8 cellular contexts compared by ENCODE assay signal in genomic region chr3:55485208-55485791, GRCh38. TPM values are rescaled to one million over a fixed set of nuclear protein-coding genes. Genes with fewer than 3 reads are reported as not detected.
DNase-seq lines count a peak whose midpoint lies in the region; ATAC-seq and TF ChIP-seq lines count a peak whose summit lies in the region.

No MANE protein-coding gene starts in this region.

- DNase-seq in H9: peak; percentile 88
- DNase-seq in MV-4-11 (lab: John Stamatoyannopoulos, UW): peak; percentile 14
- DNase-seq in activated CD4-positive, alpha-beta T cell treated with anti-CD3 and anti-CD28 coated beads, Interleukin-2, amount 50 U/mL, for 48 hours: peak; percentile 45 to 53
- DNase-seq in fibroblast of pulmonary artery (ENCODE audit: low read depth): peak; percentile 89
- peak; percentile 75 to 92 for DNase-seq in upper lobe of left lung
- DNase-seq in CD8-positive, alpha-beta memory T cell: no peak

- H3K18ac ChIP-seq in H9 (ENCODE audit: insufficient read length, low read depth, low read length): no peak overlapping the region

- POLR2A ChIA-PET in CD8-positive, alpha-beta memory T cell (lab: Charles Lee): no interaction called here

- H3K4me3 ChIP-seq in fibroblast of pulmonary artery (replicated peaks; ENCODE audit: low read depth, low read length) (peak overlapping the region; percentile 88), upper lobe of left lung (peak overlapping the region in 3 of 4 donors; percentile 59 to 85 (median 75))
- no peak overlapping the region for H3K4me3 ChIP-seq in CD8-positive, alpha-beta memory T cell (ENCODE audit: low read length)

- H2BK120ac ChIP-seq in H9 (ENCODE audit: low read depth, low read length, poor library complexity, severe bottlenecking): no peak overlapping the region

- H4K5ac ChIP-seq in H9 (ENCODE audit: insufficient read length, low read depth, low read length): no peak overlapping the region

- H3K4ac ChIP-seq in H9 (ENCODE audit: low read depth, low read length): no peak overlapping the region

- H3K9me3 Mint-ChIP-seq in H9 (peaks cover 0 to 5% of the 10 kb centered on the region in 2 experiments; a peak in 3 of 5 replicates), nephron (no peaks in the 10 kb centered on the region)
- peaks cover 0 to 18% (median 8%) of the 10 kb centered on the region in 5 donors for H3K9me3 Mint-ChIP-seq in CD8-positive, alpha-beta memory T cell

- H3K4me1 ChIP-seq in H9 (ENCODE audit: insufficient read depth, low read length) (peaks cover 2% of the 10 kb centered on the region; the same call in 1 of the 2 replicates), upper lobe of left lung (peaks cover 19 to 71% (median 37%) of the 10 kb centered on the region in 4 donors)
- no peaks in the 10 kb centered on the region for H3K4me1 ChIP-seq in CD8-positive, alpha-beta memory T cell (ENCODE audit: insufficient read depth, low read length)

- H3K9ac ChIP-seq in H9 (ENCODE audit: extremely low read depth, insufficient read length, low read length): no peak overlapping the region

- CTCF ChIA-PET in CD8-positive, alpha-beta memory T cell (lab: Charles Lee): no interaction called here

- H3K27ac Mint-ChIP-seq in H9 (peak overlapping the region in 1 of 3 experiments; percentile 3; a peak in 2 of 7 replicates), nephron (peak overlapping the region; percentile 91 to 98 (median 94))
- no peak overlapping the region for H3K27ac Mint-ChIP-seq in CD8-positive, alpha-beta memory T cell

- H2BK20ac ChIP-seq in H9 (ENCODE audit: low read depth, low read length, poor library complexity, severe bottlenecking): no peak overlapping the region

- H2AK5ac ChIP-seq in H9 (ENCODE audit: insufficient read length, low read length): no peak overlapping the region

- H2BK12ac ChIP-seq in H9 (ENCODE audit: insufficient read length, low read depth, low read length): no peak overlapping the region

- ATAC-seq in upper lobe of left lung (ENCODE audit: low FRiP score in 2 of 2): peak; percentile 85 to 87

- H3K79me1 ChIP-seq in H9 (ENCODE audit: insufficient read depth, low read depth, low read length, poor library complexity, severe bottlenecking): no peaks in the 10 kb centered on the region

- no peaks in the 10 kb centered on the region for H3K79me2 ChIP-seq in H9 (ENCODE audit: insufficient read depth, low read length)

- H3K23me2 ChIP-seq in H9 (ENCODE audit: insufficient read length, low read depth, low read length, poor library complexity, severe bottlenecking): peaks cover 78% of the 10 kb centered on the region

- H4K20me1 ChIP-seq in H9 (ENCODE audit: control insufficient read depth, insufficient read depth, insufficient read length): no peaks in the 10 kb centered on the region

- no peak overlapping the region for H3K23ac ChIP-seq in H9 (ENCODE audit: insufficient read length, low read depth, low read length)

- peaks cover 53% of the 10 kb centered on the region; the same call in 1 of the 2 replicates for H3K27me3 ChIP-seq in H9 (ENCODE audit: insufficient read depth, low read length)
- H3K27me3 ChIP-seq in upper lobe of left lung: peaks cover 0 to 16% (median 3%) of the 10 kb centered on the region in 4 donors
- H3K27me3 ChIP-seq in CD8-positive, alpha-beta memory T cell (ENCODE audit: insufficient read depth, low read length, poor library complexity, severe bottlenecking): no peaks in the 10 kb centered on the region

- H3K56ac ChIP-seq in H9 (ENCODE audit: insufficient read length, low read depth, low read length): no peak overlapping the region

- TF ChIP-seq POLR2A in upper lobe of left lung (IDR thresholded peaks at IDR 0.05): no peak

- H3K27ac ChIP-seq in H9 (ENCODE audit: insufficient read length, low read depth, low read length): no peak overlapping the region
- peak overlapping the region; percentile 65 to 82 (median 78) for H3K27ac ChIP-seq in upper lobe of left lung
- H3K27ac ChIP-seq in CD8-positive, alpha-beta memory T cell (ENCODE audit: low read depth, low read length): no peak overlapping the region

- H3K36me3 Mint-ChIP-seq in H9 (ENCODE audit: insufficient read depth in 1 of 3, low read depth in 3 of 3) (peaks cover 0 to 4% (median 0%) of the 10 kb centered on the region in 3 experiments; a peak in 1 of 7 replicates), nephron (ENCODE audit: low read depth) (peaks cover 3% of the 10 kb centered on the region)
- H3K36me3 Mint-ChIP-seq in CD8-positive, alpha-beta memory T cell: peaks cover 0 to 5% (median 0%) of the 10 kb centered on the region in 3 donors

- no peaks in the 10 kb centered on the region for H3K36me3 ChIP-seq in upper lobe of left lung
- H3K36me3 ChIP-seq in CD8-positive, alpha-beta memory T cell (ENCODE audit: insufficient read depth, low read length): no peaks in the 10 kb centered on the region

- no peak overlapping the region for H3T11ph ChIP-seq in H9 (ENCODE audit: low read length)

- TF ChIP-seq CTCF in GM12874 (IDR thresholded peaks at IDR 0.05; ENCODE audit: insufficient read depth, low read depth, low read length) (peak; percentile 74), H9 (conservative IDR thresholded peaks at IDR 0.05) (peak; percentile 91), fibroblast of pulmonary artery (IDR thresholded peaks at IDR 0.05; ENCODE audit: low read length, missing control alignments) (peak; percentile 52), nephron (IDR thresholded peaks at IDR 0.05; ENCODE audit: unreplicated experiment in 3 of 3) (peak; percentile 82 to 92 (median 91)), upper lobe of left lung (IDR thresholded peaks at IDR 0.05) (peak; percentile 37 to 88 (median 59))

- no peak overlapping the region for H2BK15ac ChIP-seq in H9 (ENCODE audit: low read depth, low read length)

- H3K27me3 Mint-ChIP-seq in H9 (ENCODE audit: low read depth): peaks cover 97% of the 10 kb centered on the region
- H3K27me3 Mint-ChIP-seq in nephron (ENCODE audit: low read depth): peaks cover 55% of the 10 kb centered on the region
- H3K27me3 Mint-ChIP-seq in CD8-positive, alpha-beta memory T cell: peaks cover 58 to 76% of the 10 kb centered on the region in 2 donors

- WGBS in H9 (ENCODE audit: extremely low coverage, insufficient read length, low lambda C conversion rate): no CpG with 5 or more reads among the region's 40 CpGs
- 6 to 14% methylated on average over 17 to 40 of the region's 40 CpGs for WGBS in upper lobe of left lung, 2 donors

- no peak overlapping the region for H2AFZ ChIP-seq in H9 (ENCODE audit: low read length)

- peaks cover 63 to 69% of the 10 kb centered on the region in 2 experiments for H3K4me1 Mint-ChIP-seq in H9
- H3K4me1 Mint-ChIP-seq in nephron: peaks cover 41% of the 10 kb centered on the region
- peaks cover 4 to 22% (median 11%) of the 10 kb centered on the region in 3 donors for H3K4me1 Mint-ChIP-seq in CD8-positive, alpha-beta memory T cell

- peak overlapping the region; percentile 70 for H3K4me2 ChIP-seq in H9 (ENCODE audit: insufficient read depth, insufficient read length, low read length)

- H3K4me3 Mint-ChIP-seq in H9 (peak overlapping the region; percentile 78 to 89), nephron (peak overlapping the region; percentile 94 to 97 (median 94))
- peak overlapping the region in 1 of 7 donors; percentile 4 for H3K4me3 Mint-ChIP-seq in CD8-positive, alpha-beta memory T cell

- H3K9me3 ChIP-seq in H9 (ENCODE audit: control insufficient read depth, low read depth, low read length) (no peaks in the 10 kb centered on the region), upper lobe of left lung (no peaks in the 10 kb centered on the region)
- no peaks in the 10 kb centered on the region for H3K9me3 ChIP-seq in CD8-positive, alpha-beta memory T cell (ENCODE audit: low read length)

- H3K14ac ChIP-seq in H9 (ENCODE audit: insufficient read depth, low read length): no peak overlapping the region

- H4K91ac ChIP-seq in H9 (ENCODE audit: insufficient read length, low read depth, low read length): no peak overlapping the region

- no peak for TF ChIP-seq EP300 in upper lobe of left lung (IDR thresholded peaks at IDR 0.05)

- H4K8ac ChIP-seq in H9 (replicated peaks; ENCODE audit: insufficient read length, low read depth, low read length): no peak overlapping the region

- no peak overlapping the region for H2BK5ac ChIP-seq in H9 (ENCODE audit: insufficient read length, low read length)

RNA-seq across cellular contexts. Expression of gene WNT5A, which starts 1.8 kb away (rescaled TPM):
- total RNA-seq in H9 (2021) (1.1 and 1.3 TPM in 2 replicates), upper lobe of left lung (10 to 100 TPM; 22.1 to 36.2 (median 28.0) TPM)
- not detected for total RNA-seq in CD8-positive, alpha-beta memory T cell
- not detected for polyA plus RNA-seq in CD8-positive, alpha-beta memory T cell

Comparison
In these comparisons a context has a peak if more than half of its experiments do, and no peak if none do; other contexts are left out.
1. DNase-seq: peak in H9 (single experiment), MV-4-11 (single experiment), activated CD4-positive, alpha-beta T cell treated with anti-CD3 and anti-CD28 coated beads, Interleukin-2, amount 50 U/mL, for 48 hours (2 of 2), fibroblast of pulmonary artery (single experiment) and upper lobe of left lung (2 of 2); none in CD8-positive, alpha-beta memory T cell (0 of 5).
2. H3K27ac ChIP-seq: peak in upper lobe of left lung (4 of 4); none in H9 (single experiment) and CD8-positive, alpha-beta memory T cell (single experiment).
3. H3K27ac Mint-ChIP-seq: peak in nephron (3 of 3); none in CD8-positive, alpha-beta memory T cell (0 of 8).
4. RNA of gene WNT5A, which starts 1.8 kb away (total RNA-seq): 22.1 to 36.2 TPM in upper lobe of left lung; 1.1 to 1.3 TPM in H9 and not detected in CD8-positive, alpha-beta memory T cell; every median in the first group is over 10 times any median in the second.
5. Peak in every context shown above with its lines, with median percentiles within 50 percentile points of each other: CTCF ChIP-seq.